In the genomic region with DNA sequence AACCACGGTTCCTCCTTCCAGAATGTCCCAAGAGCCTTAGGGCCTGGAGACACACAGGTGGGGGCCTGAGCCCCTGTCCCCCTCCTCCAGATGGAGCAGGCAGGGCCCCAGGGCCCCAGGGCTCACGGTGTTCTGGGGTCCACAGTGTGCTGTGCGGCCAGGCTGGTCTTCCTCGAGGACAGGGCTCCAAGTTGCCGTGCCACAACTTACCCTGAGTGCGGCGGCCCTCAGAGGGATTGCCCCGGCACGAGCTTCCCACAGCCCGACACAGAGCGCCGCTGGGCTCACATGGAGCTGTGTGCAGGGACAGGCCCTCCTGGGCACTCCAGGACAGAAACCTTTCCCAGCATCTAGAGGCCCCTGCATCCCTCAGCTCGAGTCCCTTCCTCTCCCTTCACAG, we compare ENCODE assay signal across 14 cellular contexts.
DNase-seq lines count a peak whose midpoint lies in the region; ATAC-seq, FAIRE-seq and TF ChIP-seq lines count a peak whose summit lies in the region.
"Had no signal": no experiment of that assay in that cellular context is flagged by ENCODE, and none has a peak within 500 bp of the region (broad histone marks: within the 10 kb centered on the region; RNA-seq: fewer than 3 reads in every experiment).

No MANE protein-coding gene starts in this region.

- no peak overlapping the region for H3K4me3 Mint-ChIP-seq in activated CD8-positive, alpha-beta memory T cell treated with anti-CD3 and anti-CD28 coated beads, Interleukin-2, amount 10 ng/mL, durations not matched to agents 7 days and 5 days
- H3K4me3 Mint-ChIP-seq in endodermal cell: no peak overlapping the region
- peak overlapping the region; percentile 57 for H3K4me3 Mint-ChIP-seq in stimulated activated effector memory CD8-positive, alpha-beta T cell treated with anti-CD3 and anti-CD28 coated beads, Interleukin-12 subunit alpha, Interleukin-12 subunit beta, amount 100 ng/mL, for 72 hours

- no peaks in the 10 kb centered on the region for H4K20me1 ChIP-seq in OCI-LY7 (ENCODE audit: insufficient read depth, low read length)

- no peaks in the 10 kb centered on the region for H3K9me2 ChIP-seq in OCI-LY7 (ENCODE audit: insufficient read depth, low read length)

- H3K4me1 ChIP-seq in OCI-LY7 (ENCODE audit: insufficient read depth, low read length, poor library complexity, severe bottlenecking) (peaks cover 53% of the 10 kb centered on the region), endodermal cell (ENCODE audit: control insufficient read depth, insufficient read depth, low read length) (peaks cover 8% of the 10 kb centered on the region), kidney (ENCODE audit: control insufficient read depth in 1 of 2, insufficient read depth in 1 of 2, low read depth in 1 of 2, low read length in 2 of 2) (no peaks in the 10 kb centered on the region), left ventricle myocardium inferior (peaks cover 47% of the 10 kb centered on the region)
- H3K4me1 ChIP-seq: A549 had no signal

- H3K9ac ChIP-seq in endodermal cell (ENCODE audit: extremely low read depth, low read length, poor library complexity, severe bottlenecking): no peak overlapping the region
- no peak overlapping the region for H3K9ac ChIP-seq in kidney (ENCODE audit: low read length in 2 of 2)

- no peak for FAIRE-seq in kidney (lab: Jason Lieb, UNC)
- FAIRE-seq: A549 had no signal

- 91 to 94% methylated on average over 8 to 13 of the region's 13 CpGs for WGBS in endodermal cell (ENCODE audit: insufficient coverage in 1 of 2, insufficient read length in 1 of 2), 2 experiments

- no peak for ATAC-seq in activated CD8-positive, alpha-beta memory T cell treated with anti-CD3 and anti-CD28 coated beads, Interleukin-2, amount 10 ng/mL, durations not matched to agents 7 days and 5 days
- no peak for ATAC-seq in stimulated activated effector memory CD8-positive, alpha-beta T cell treated with anti-CD3 and anti-CD28 coated beads, Interleukin-12 subunit alpha, Interleukin-12 subunit beta, amount 100 ng/mL, for 72 hours
- ATAC-seq: A549 had no signal

- no peak overlapping the region for H2AFZ ChIP-seq in OCI-LY7 (ENCODE audit: low read length)

- POLR2A ChIA-PET in OCI-LY7 (lab: Charles Lee): no interaction called here

- no peaks in the 10 kb centered on the region for H3K9me3 Mint-ChIP-seq in activated CD8-positive, alpha-beta memory T cell treated with anti-CD3 and anti-CD28 coated beads, Interleukin-2, amount 10 ng/mL, durations not matched to agents 7 days and 5 days (ENCODE audit: low read depth)
- H3K9me3 Mint-ChIP-seq in endodermal cell: no peaks in the 10 kb centered on the region
- H3K9me3 Mint-ChIP-seq in stimulated activated effector memory CD8-positive, alpha-beta T cell treated with anti-CD3 and anti-CD28 coated beads, Interleukin-12 subunit alpha, Interleukin-12 subunit beta, amount 100 ng/mL, for 72 hours: no peaks in the 10 kb centered on the region

- H3K27ac ChIP-seq in OCI-LY7 (ENCODE audit: low read depth, low read length, poor library complexity, severe bottlenecking) (peak overlapping the region; percentile 72), endodermal cell (ENCODE audit: low read depth, low read length) (peak overlapping the region; percentile 80), kidney (ENCODE audit: low read depth in 2 of 2, low read length in 2 of 2) (no peak overlapping the region), left ventricle myocardium inferior (replicated peaks) (no peak overlapping the region)
- H3K27ac ChIP-seq: A549, thoracic aorta had no signal

- no TSS peak for BruUV-seq in OCI-LY7 (replicated peaks; lab: Mats Ljungman, UMichigan)

- DNase-seq in activated CD8-positive, alpha-beta memory T cell treated with anti-CD3 and anti-CD28 coated beads, Interleukin-2, amount 10 ng/mL, durations not matched to agents 7 days and 5 days: no peak
- no peak for DNase-seq in activated CD8-positive, alpha-beta memory T cell treated with anti-CD3 and anti-CD28 coated beads, Interleukin-2, amount 50 U/mL, for 48 hours
- no peak for DNase-seq in OCI-LY7 (ENCODE audit: low spot score)
- no peak for DNase-seq in endodermal cell
- DNase-seq in stimulated activated effector memory CD8-positive, alpha-beta T cell treated with anti-CD3 and anti-CD28 coated beads, Interleukin-12 subunit alpha, Interleukin-12 subunit beta, amount 100 ng/mL, for 72 hours (ENCODE audit: low spot score in 2 of 2): no peak
- no peak for DNase-seq in kidney
- DNase-seq in RPMI8226: no peak
- no peak for DNase-seq in left ventricle myocardium inferior
- DNase-seq: DND-41, NCI-H187 treated with DMSO at 0.1 percent for 48 hours, NCI-H774, SIG-M5 had no signal

- peak overlapping the region; percentile 84 for H3K27ac Mint-ChIP-seq in activated CD8-positive, alpha-beta memory T cell treated with anti-CD3 and anti-CD28 coated beads, Interleukin-2, amount 10 ng/mL, durations not matched to agents 7 days and 5 days
- peak overlapping the region; percentile 72 for H3K27ac Mint-ChIP-seq in endodermal cell
- H3K27ac Mint-ChIP-seq in stimulated activated effector memory CD8-positive, alpha-beta T cell treated with anti-CD3 and anti-CD28 coated beads, Interleukin-12 subunit alpha, Interleukin-12 subunit beta, amount 100 ng/mL, for 72 hours: peak overlapping the region; percentile 90

- H3K27me3 Mint-ChIP-seq in activated CD8-positive, alpha-beta memory T cell treated with anti-CD3 and anti-CD28 coated beads, Interleukin-2, amount 10 ng/mL, durations not matched to agents 7 days and 5 days: no peaks in the 10 kb centered on the region
- no peaks in the 10 kb centered on the region for H3K27me3 Mint-ChIP-seq in endodermal cell (ENCODE audit: insufficient read depth)

- H3K36me3 ChIP-seq in OCI-LY7 (ENCODE audit: insufficient read depth, low read length) (no peaks in the 10 kb centered on the region), endodermal cell (ENCODE audit: control insufficient read depth, insufficient read depth, low read length) (peaks cover 3% of the 10 kb centered on the region), kidney (ENCODE audit: control insufficient read depth in 1 of 2, insufficient read depth in 2 of 2, low read length in 2 of 2) (peaks cover 3 to 9% of the 10 kb centered on the region in 2 donors), left ventricle myocardium inferior (peaks cover 33% of the 10 kb centered on the region)

- TF ChIP-seq CTCF in OCI-LY7 (conservative IDR thresholded peaks at IDR 0.05; ENCODE audit: low read length) (no peak), endodermal cell (conservative IDR thresholded peaks at IDR 0.05) (no peak), kidney (IDR thresholded peaks at IDR 0.05; ENCODE audit: borderline replicate concordance, extremely low read depth, insufficient read depth) (no peak), left ventricle myocardium inferior (IDR thresholded peaks at IDR 0.05; ENCODE audit: borderline replicate concordance) (no peak)

- no peaks in the 10 kb centered on the region for H3K27me3 ChIP-seq in endodermal cell (ENCODE audit: control insufficient read depth, insufficient read depth, low read length, poor library complexity, severe bottlenecking)
- no peaks in the 10 kb centered on the region for H3K27me3 ChIP-seq in left ventricle myocardium inferior (ENCODE audit: low read depth)

- H3K4me2 ChIP-seq in OCI-LY7 (ENCODE audit: low read length): peak overlapping the region; percentile 71
- H3K4me2 ChIP-seq: A549 had no signal

- peaks cover 24% of the 10 kb centered on the region for H3K4me1 Mint-ChIP-seq in activated CD8-positive, alpha-beta memory T cell treated with anti-CD3 and anti-CD28 coated beads, Interleukin-2, amount 10 ng/mL, durations not matched to agents 7 days and 5 days
- peaks cover 9% of the 10 kb centered on the region for H3K4me1 Mint-ChIP-seq in endodermal cell
- H3K4me1 Mint-ChIP-seq in stimulated activated effector memory CD8-positive, alpha-beta T cell treated with anti-CD3 and anti-CD28 coated beads, Interleukin-12 subunit alpha, Interleukin-12 subunit beta, amount 100 ng/mL, for 72 hours: peaks cover 13% of the 10 kb centered on the region

- no peaks in the 10 kb centered on the region for H3K36me3 Mint-ChIP-seq in activated CD8-positive, alpha-beta memory T cell treated with anti-CD3 and anti-CD28 coated beads, Interleukin-2, amount 10 ng/mL, durations not matched to agents 7 days and 5 days
- peaks cover 4% of the 10 kb centered on the region for H3K36me3 Mint-ChIP-seq in endodermal cell (ENCODE audit: low read depth)
- peaks cover 41% of the 10 kb centered on the region for H3K36me3 Mint-ChIP-seq in stimulated activated effector memory CD8-positive, alpha-beta T cell treated with anti-CD3 and anti-CD28 coated beads, Interleukin-12 subunit alpha, Interleukin-12 subunit beta, amount 100 ng/mL, for 72 hours

- no peaks in the 10 kb centered on the region for H3K79me2 ChIP-seq in OCI-LY7 (ENCODE audit: insufficient read depth, low read depth, low read length)

- peak overlapping the region; percentile 52 for H3K4me3 ChIP-seq in OCI-LY7 (ENCODE audit: low read depth, low read length, poor library complexity, severe bottlenecking)
- no peak overlapping the region for H3K4me3 ChIP-seq in endodermal cell (ENCODE audit: low read length)
- H3K4me3 ChIP-seq in kidney (ENCODE audit: low read length in 2 of 2): no peak overlapping the region
- no peak overlapping the region for H3K4me3 ChIP-seq in left ventricle myocardium inferior
- H3K4me3 ChIP-seq: A549, thoracic aorta had no signal

- CTCF ChIA-PET in activated CD8-positive, alpha-beta memory T cell treated with anti-CD3 and anti-CD28 coated beads, Interleukin-2, amount 10 ng/mL, durations not matched to agents 7 days and 5 days (lab: Charles Lee): no interaction called here
- CTCF ChIA-PET in OCI-LY7 (lab: Charles Lee; ENCODE audit: unreplicated experiment): no interaction called here

- intact Hi-C loops in OCI-LY7 (cut with micrococcal nuclease; ENCODE audit: unreplicated experiment) (loop anchor here (10.0 kb wide), 1 partner anchor 85 kb away; no protein-coding TSS in a partner anchor), kidney (cut with DNase I) (no loop called here), left ventricle myocardium inferior (cut with micrococcal nuclease) (no loop called here)

- H3K9me3 ChIP-seq in OCI-LY7 (ENCODE audit: low read length) (no peaks in the 10 kb centered on the region), endodermal cell (ENCODE audit: control insufficient read depth, low read length) (no peaks in the 10 kb centered on the region), kidney (ENCODE audit: control insufficient read depth in 1 of 2, low read length in 2 of 2) (no peaks in the 10 kb centered on the region), left ventricle myocardium inferior (replicated peaks) (no peaks in the 10 kb centered on the region)
- H3K9me3 ChIP-seq: A549, thoracic aorta had no signal

Comparison
In these comparisons a context has a peak if more than half of its experiments do, and no peak if none do; other contexts are left out.
1. H3K27ac ChIP-seq: peak in OCI-LY7 (single experiment) and endodermal cell (single experiment); none in kidney (0 of 2) and left ventricle myocardium inferior (single experiment).
2. Peak in every context shown above with its lines, with median percentiles within 50 percentile points of each other: H3K27ac Mint-ChIP-seq.